In genomic region chr1:22749919-22750670, GRCh38 we compare ENCODE assay signal across 8 cellular contexts. TPM values are rescaled to one million over a fixed set of nuclear protein-coding genes. Genes with fewer than 3 reads are reported as not detected.
DNase-seq lines count a peak whose midpoint lies in the region; ATAC-seq and TF ChIP-seq lines count a peak whose summit lies in the region.

No MANE protein-coding gene starts in this region.

- H3K27me3 ChIP-seq in suprapubic skin: no peaks in the 10 kb centered on the region

- no peaks in the 10 kb centered on the region for H3K36me3 Mint-ChIP-seq in natural killer cell

- H3K27me3 Mint-ChIP-seq in natural killer cell (ENCODE audit: low read depth in 2 of 2): no peaks in the 10 kb centered on the region

- H3K4me3 ChIP-seq in suprapubic skin: no peak overlapping the region

- no peaks in the 10 kb centered on the region for H3K9me3 Mint-ChIP-seq in natural killer cell

- peaks cover 7 to 8% of the 10 kb centered on the region in 2 donors for H3K4me1 Mint-ChIP-seq in natural killer cell

- H3K9me3 ChIP-seq in suprapubic skin: no peaks in the 10 kb centered on the region

- TF ChIP-seq POLR2A in suprapubic skin (IDR thresholded peaks at IDR 0.05): no peak

- TF ChIP-seq EP300 in suprapubic skin (IDR thresholded peaks at IDR 0.05): no peak

- H3K4me3 Mint-ChIP-seq in natural killer cell: no peak overlapping the region

- H3K27ac Mint-ChIP-seq in natural killer cell: no peak overlapping the region

- peaks cover 27% of the 10 kb centered on the region for H3K4me1 ChIP-seq in suprapubic skin

- ATAC-seq in natural killer cell (no peak), GM18868 (IDR thresholded peaks at IDR 0.05; ENCODE audit: unreplicated experiment) (no peak), GM21723 (IDR thresholded peaks at IDR 0.05; ENCODE audit: unreplicated experiment) (no peak)

- in situ Hi-C loops in KBM-7 (cut with MboI; ENCODE audit: low pct_unique_long_range_greater_than_20kb, low sequenced_read_pairs): no loop called here

- TF ChIP-seq CTCF in suprapubic skin (IDR thresholded peaks at IDR 0.05) (no peak), natural killer cell (IDR thresholded peaks at IDR 0.05) (no peak)

- peak overlapping the region; percentile 65 for H3K27ac ChIP-seq in suprapubic skin

- WGBS in suprapubic skin: 1% methylated on average over 5 of the region's 5 CpGs

- intact Hi-C loops in natural killer cell (cut with micrococcal nuclease): no loop called here

- DNase-seq in COLO668 (lab: John Stamatoyannopoulos, UW; ENCODE audit: unreplicated experiment) (peak; percentile 74), KBM-7 (peak; percentile 51), amniotic epithelial cell (ENCODE audit: low read depth) (peak; percentile 97), kidney tubule cell (ENCODE audit: low spot score) (peak; percentile 98), suprapubic skin (ENCODE audit: low spot score in 2 of 2) (no peak), natural killer cell (no peak)

- no peaks in the 10 kb centered on the region for H3K36me3 ChIP-seq in suprapubic skin

RNA-seq across cellular contexts. Expression of gene EPHB2, which starts 39.5 kb away (rescaled TPM):
- total RNA-seq in suprapubic skin (1 to 10 TPM in 3 of 4 donors, under 1 TPM in 1; 0.32 to 4.0 (median 1.7) TPM), natural killer cell (under 1 TPM in 2 of 3 donors, not detected in 1; 0.14 to 0.23 TPM)

Comparison
In these comparisons a context has a peak if more than half of its experiments do, and no peak if none do; other contexts are left out.
1. DNase-seq: peak in COLO668 (single experiment), KBM-7 (single experiment), amniotic epithelial cell (single experiment) and kidney tubule cell (single experiment); none in suprapubic skin (0 of 2) and natural killer cell (single experiment).